8 cellular contexts compared by ENCODE assay signal in genomic region chr1:29513357-29513756, GRCh38.
A peak's percentile ranks its signal among the peaks of the same experiment; 100 is the strongest.
DNase-seq lines count a peak whose midpoint lies in the region; ATAC-seq, FAIRE-seq and TF ChIP-seq lines count a peak whose summit lies in the region.

No MANE protein-coding gene starts in this region.

- H3K27ac ChIP-seq in DOHH2 (ENCODE audit: low read depth, low read length) (no peak overlapping the region), fibroblast of lung (ENCODE audit: insufficient read depth, low read length) (no peak overlapping the region), esophagus squamous epithelium (no peak overlapping the region)

- H3K36me3 ChIP-seq in DOHH2 (ENCODE audit: control insufficient read depth, low read length) (no peaks in the 10 kb centered on the region), fibroblast of lung (ENCODE audit: control insufficient read depth, insufficient read depth, low read length) (no peaks in the 10 kb centered on the region), esophagus squamous epithelium (no peaks in the 10 kb centered on the region)

- no peak overlapping the region for H3K4me2 ChIP-seq in DOHH2 (ENCODE audit: low read length)
- no peak overlapping the region for H3K4me2 ChIP-seq in fibroblast of lung (ENCODE audit: extremely low read depth, insufficient read depth, low read length)

- H3K9ac ChIP-seq in fibroblast of lung (ENCODE audit: insufficient read depth, low read length), result no peak overlapping the region

- peaks cover 18% of the 10 kb centered on the region for H3K27me3 Mint-ChIP-seq in osteocyte (ENCODE audit: unreplicated experiment)

- TF ChIP-seq POLR2A in esophagus squamous epithelium (IDR thresholded peaks at IDR 0.05), result no peak

- H3K9me3 Mint-ChIP-seq in osteocyte (ENCODE audit: unreplicated experiment), result no peaks in the 10 kb centered on the region

- DNase-seq in HPDE6-E6E7 (ENCODE audit: extremely low spot score) (peak; percentile 82), RCC 7860 (ENCODE audit: low spot score) (peak; percentile 54), fibroblast of lung (ENCODE audit: low read depth in 2 of 2) (peak; percentile 64 to 74), osteocyte (ENCODE audit: extremely low spot score, unreplicated experiment) (peak; percentile 73), esophagus squamous epithelium (lab: John Stamatoyannopoulos, UW) (no peak), activated gamma-delta T cell treated with Interleukin-2 at 50 U/mL for 16 hours (no peak)

- intact Hi-C loops in esophagus squamous epithelium (cut with DNase I), result no loop called here

- H2AFZ ChIP-seq in fibroblast of lung (ENCODE audit: low read length), result no peak overlapping the region

- H3K4me3 ChIP-seq in DOHH2 (ENCODE audit: low read length) (no peak overlapping the region), fibroblast of lung (replicated peaks in 1 of 4; ENCODE audit: control extremely low read depth in 1 of 4, insufficient read depth in 1 of 4, low read depth in 3 of 4, low read length in 4 of 4) (no peak overlapping the region), esophagus squamous epithelium (no peak overlapping the region)

- no peaks in the 10 kb centered on the region for H3K9me2 ChIP-seq in DOHH2 (replicated peaks; ENCODE audit: control insufficient read depth, low read length)

- no peaks in the 10 kb centered on the region for H3K4me1 ChIP-seq in DOHH2 (ENCODE audit: control insufficient read depth, low read length)
- H3K4me1 ChIP-seq in fibroblast of lung (ENCODE audit: control insufficient read depth, extremely low read depth, insufficient read depth, low read length), result no peaks in the 10 kb centered on the region
- no peaks in the 10 kb centered on the region for H3K4me1 ChIP-seq in esophagus squamous epithelium

- H3K4me3 Mint-ChIP-seq in osteocyte (ENCODE audit: unreplicated experiment), result no peak overlapping the region

- no peaks in the 10 kb centered on the region for H3F3A ChIP-seq in DOHH2 (ENCODE audit: control insufficient read depth, insufficient read depth)

- no peaks in the 10 kb centered on the region for H4K20me1 ChIP-seq in DOHH2 (ENCODE audit: control insufficient read depth, insufficient read depth, low read depth, low read length)
- H4K20me1 ChIP-seq in fibroblast of lung (ENCODE audit: control insufficient read depth, extremely low read depth, insufficient read depth, low read length), result no peaks in the 10 kb centered on the region

- WGBS in esophagus squamous epithelium, 2 donors, result 50 to 64% methylated on average over 4 to 5 of the region's 5 CpGs

- ATAC-seq in HG03159 (IDR thresholded peaks at IDR 0.05; ENCODE audit: unreplicated experiment), result no peak

- peak; percentile 54 for TF ChIP-seq CTCF in DOHH2 (IDR thresholded peaks at IDR 0.05; ENCODE audit: low read depth, low read length, poor library complexity, severe bottlenecking)
- peak; percentile 64 to 68 for TF ChIP-seq CTCF in fibroblast of lung (conservative IDR thresholded peaks at IDR 0.05 in 1 of 2, IDR thresholded peaks at IDR 0.05 in 1 of 2; ENCODE audit: low read depth in 1 of 2, low read length in 2 of 2)
- TF ChIP-seq CTCF in osteocyte (IDR thresholded peaks at IDR 0.05), result peak; percentile 48
- TF ChIP-seq CTCF in esophagus squamous epithelium (IDR thresholded peaks at IDR 0.05), result peak in 3 of 6 experiments; percentile 34 to 81 (median 44)

- peaks cover 4% of the 10 kb centered on the region; the same call in 1 of the 2 replicates for H3K27me3 ChIP-seq in DOHH2 (ENCODE audit: control insufficient read depth, low read length)
- H3K27me3 ChIP-seq in fibroblast of lung (ENCODE audit: control insufficient read depth, insufficient read depth, low read length), result no peaks in the 10 kb centered on the region
- H3K27me3 ChIP-seq in esophagus squamous epithelium, result peaks cover 0 to 44% (median 0%) of the 10 kb centered on the region in 4 donors

- no peaks in the 10 kb centered on the region for H3K9me3 ChIP-seq in DOHH2 (ENCODE audit: control insufficient read depth, insufficient read depth, low read length)
- H3K9me3 ChIP-seq in fibroblast of lung (ENCODE audit: control insufficient read depth, insufficient read depth, low read depth, low read length), result no peaks in the 10 kb centered on the region
- H3K9me3 ChIP-seq in esophagus squamous epithelium, result no peaks in the 10 kb centered on the region

- H3K79me2 ChIP-seq in DOHH2 (ENCODE audit: control insufficient read depth, low read length) (no peaks in the 10 kb centered on the region), fibroblast of lung (ENCODE audit: control insufficient read depth, insufficient read depth, low read length) (no peaks in the 10 kb centered on the region)

- no peak overlapping the region for H3K27ac Mint-ChIP-seq in osteocyte (ENCODE audit: unreplicated experiment)

- peak; percentile 8 for FAIRE-seq in RCC 7860 (lab: Jason Lieb, UNC)

- H3K4me1 Mint-ChIP-seq in osteocyte (ENCODE audit: unreplicated experiment), result no peaks in the 10 kb centered on the region

- no peaks in the 10 kb centered on the region for H3K36me3 Mint-ChIP-seq in osteocyte (ENCODE audit: unreplicated experiment)

Comparison
In these comparisons a context has a peak if more than half of its experiments do, and no peak if none do; other contexts are left out.
1. DNase-seq: peak in HPDE6-E6E7 (single experiment), RCC 7860 (single experiment), fibroblast of lung (2 of 2) and osteocyte (single experiment); none in esophagus squamous epithelium (single experiment) and activated gamma-delta T cell treated with Interleukin-2 at 50 U/mL for 16 hours (single experiment).